Comparison of ENCODE assay signal across 13 cellular contexts in genomic region chr5:72134226-72134625, GRCh38. TPM values are rescaled to one million over a fixed set of nuclear protein-coding genes. Genes with fewer than 3 reads are reported as not detected.
DNase-seq lines count a peak whose midpoint lies in the region; ATAC-seq and TF ChIP-seq lines count a peak whose summit lies in the region.
"Had no signal": no experiment of that assay in that cellular context is flagged by ENCODE, and none has a peak within 500 bp of the region (broad histone marks: within the 10 kb centered on the region; RNA-seq: fewer than 3 reads in every experiment).

No MANE protein-coding gene starts in this region.

- H3K27me3 ChIP-seq in thyroid gland (no peaks in the 10 kb centered on the region), body of pancreas (no peaks in the 10 kb centered on the region)

- DNase-seq in DMS53 (lab: John Stamatoyannopoulos, UW) (peak; percentile 9), DMS53 treated with DMSO at 0.1 percent for 48 hours (lab: John Stamatoyannopoulos, UW; ENCODE audit: unreplicated experiment) (no peak), RPMI7951 (ENCODE audit: low read depth) (peak; percentile 34), retina (peak; percentile 34), thyroid gland (no peak), body of pancreas (no peak)
- DNase-seq: 8988T; activated CD8-positive, alpha-beta T cell treated with anti-CD3 and anti-CD28 coated beads for 36 hours; effector CD8-positive, alpha-beta T cell; hippocampal formation; NCI-H1694 treated with DMSO at 0.1 percent for 48 hours had no signal

- H3K36me3 ChIP-seq in thyroid gland (no peaks in the 10 kb centered on the region), body of pancreas (replicated peaks in 1 of 2; ENCODE audit: insufficient read depth in 1 of 2, low read depth in 2 of 2) (no peaks in the 10 kb centered on the region)

- TF ChIP-seq POLR2A in thyroid gland (IDR thresholded peaks at IDR 0.05), result no peak
- no peak for TF ChIP-seq POLR2A in body of pancreas (IDR thresholded peaks at IDR 0.05)

- ATAC-seq in esophagus mucosa (peak; percentile 81), HG03457 (IDR thresholded peaks at IDR 0.05; ENCODE audit: unreplicated experiment) (no peak), body of pancreas (no peak)
- ATAC-seq: activated CD8-positive, alpha-beta T cell treated with anti-CD3 and anti-CD28 coated beads for 36 hours had no signal

- WGBS in thyroid gland, 2 donors, result 77 to 82% methylated on average over 4 of the region's 4 CpGs
- WGBS in body of pancreas, 2 donors, result 63 to 74% methylated on average over 4 of the region's 4 CpGs

- H3K9me3 ChIP-seq in thyroid gland, result no peaks in the 10 kb centered on the region
- no peaks in the 10 kb centered on the region for H3K9me3 ChIP-seq in body of pancreas

- H3K4me3 ChIP-seq in thyroid gland (replicated peaks in 1 of 3) (no peak overlapping the region), body of pancreas (no peak overlapping the region)

- intact Hi-C loops in thyroid gland (cut with DNase I) (no loop called here), body of pancreas (cut with DNase I) (no loop called here)

- no peak overlapping the region for H3K27ac ChIP-seq in thyroid gland
- no peak overlapping the region for H3K27ac ChIP-seq in body of pancreas

- TF ChIP-seq CTCF in thyroid gland (IDR thresholded peaks at IDR 0.05), result no peak
- TF ChIP-seq CTCF in body of pancreas (IDR thresholded peaks at IDR 0.05), result no peak

- no peaks in the 10 kb centered on the region for H3K4me1 ChIP-seq in thyroid gland
- H3K4me1 ChIP-seq in body of pancreas, result peaks cover 6% of the 10 kb centered on the region

RNA-seq across cellular contexts. Expression of gene MAP1B, which starts 27.0 kb away (rescaled TPM):
- 26.4 and 35.8 TPM in 2 replicates for total RNA-seq in RPMI7951 (2014; rRNA removed; shearing (Covaris generic))
- total RNA-seq in esophagus mucosa, result 8.4 TPM
- total RNA-seq in thyroid gland, result 10 to 100 TPM; 40.3 to 94.9 (median 56.3) TPM
- total RNA-seq in body of pancreas, result 10 to 100 TPM; 30.4 to 69.9 TPM

Comparison
In these comparisons a context has a peak if more than half of its experiments do, and no peak if none do; other contexts are left out.
1. DNase-seq: peak in DMS53 (single experiment), RPMI7951 (single experiment) and retina (single experiment); none in DMS53 treated with DMSO at 0.1 percent for 48 hours (single experiment), thyroid gland (0 of 2) and body of pancreas (0 of 4).